In the genomic region with DNA sequence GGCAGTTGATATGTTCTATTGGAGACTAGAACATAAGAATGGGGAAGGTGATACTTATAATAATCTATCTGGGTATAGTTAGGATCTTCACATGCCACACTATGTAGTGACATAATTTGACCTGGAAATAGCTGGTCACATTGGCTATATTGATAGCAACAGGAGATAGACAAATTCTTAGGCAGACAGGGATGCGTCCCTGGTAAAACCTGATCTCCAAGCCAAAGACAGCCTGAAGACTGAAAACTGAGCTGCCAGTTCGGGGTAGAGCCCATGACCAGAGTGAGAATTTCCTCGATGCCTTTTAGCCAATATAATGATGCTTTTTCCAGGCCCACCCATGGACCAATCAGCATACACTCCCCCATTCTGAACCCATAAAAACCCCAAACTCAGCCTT, we compare ENCODE assay signal across 1 cellular context.
TF ChIP-seq lines count a peak whose summit lies in the region.

No MANE protein-coding gene starts in this region.

TF ChIP-seq in HCT116, 20 proteins besides CTCF, POLR2A, EP300 and RAD21 (continued from another document):
- TF ChIP-seq, protein P1, sequence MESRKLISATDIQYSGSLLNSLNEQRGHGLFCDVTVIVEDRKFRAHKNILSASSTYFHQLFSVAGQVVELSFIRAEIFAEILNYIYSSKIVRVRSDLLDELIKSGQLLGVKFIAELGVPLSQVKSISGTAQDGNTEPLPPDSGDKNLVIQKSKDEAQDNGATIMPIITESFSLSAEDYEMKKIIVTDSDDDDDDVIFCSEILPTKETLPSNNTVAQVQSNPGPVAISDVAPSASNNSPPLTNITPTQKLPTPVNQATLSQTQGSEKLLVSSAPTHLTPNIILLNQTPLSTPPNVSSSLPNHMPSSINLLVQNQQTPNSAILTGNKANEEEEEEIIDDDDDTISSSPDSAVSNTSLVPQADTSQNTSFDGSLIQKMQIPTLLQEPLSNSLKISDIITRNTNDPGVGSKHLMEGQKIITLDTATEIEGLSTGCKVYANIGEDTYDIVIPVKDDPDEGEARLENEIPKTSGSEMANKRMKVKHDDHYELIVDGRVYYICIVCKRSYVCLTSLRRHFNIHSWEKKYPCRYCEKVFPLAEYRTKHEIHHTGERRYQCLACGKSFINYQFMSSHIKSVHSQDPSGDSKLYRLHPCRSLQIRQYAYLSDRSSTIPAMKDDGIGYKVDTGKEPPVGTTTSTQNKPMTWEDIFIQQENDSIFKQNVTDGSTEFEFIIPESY (IDR thresholded peaks at IDR 0.05; ENCODE audit: extremely low read depth, insufficient replicate concordance, low read length), result no peak
- no peak for TF ChIP-seq FOSL1 (IDR thresholded peaks at IDR 0.05; ENCODE audit: low read depth)
- TF ChIP-seq, protein P2, sequence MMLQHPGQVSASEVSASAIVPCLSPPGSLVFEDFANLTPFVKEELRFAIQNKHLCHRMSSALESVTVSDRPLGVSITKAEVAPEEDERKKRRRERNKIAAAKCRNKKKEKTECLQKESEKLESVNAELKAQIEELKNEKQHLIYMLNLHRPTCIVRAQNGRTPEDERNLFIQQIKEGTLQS (IDR thresholded peaks at IDR 0.05), result no peak
- no peak for TF ChIP-seq SRF (IDR thresholded peaks at IDR 0.05; ENCODE audit: low read depth)
- no peak for TF ChIP-seq ZNF274 (IDR thresholded peaks at IDR 0.05; ENCODE audit: low read depth, low read length)
- no peak for TF ChIP-seq SIN3A (IDR thresholded peaks at IDR 0.05; ENCODE audit: low read depth)
- TF ChIP-seq CBX3 (IDR thresholded peaks at IDR 0.05; ENCODE audit: low read depth), result no peak
- TF ChIP-seq POLR2AphosphoS5 (IDR thresholded peaks at IDR 0.05; ENCODE audit: low read depth, low read length), result no peak
- TF ChIP-seq, protein P3, sequence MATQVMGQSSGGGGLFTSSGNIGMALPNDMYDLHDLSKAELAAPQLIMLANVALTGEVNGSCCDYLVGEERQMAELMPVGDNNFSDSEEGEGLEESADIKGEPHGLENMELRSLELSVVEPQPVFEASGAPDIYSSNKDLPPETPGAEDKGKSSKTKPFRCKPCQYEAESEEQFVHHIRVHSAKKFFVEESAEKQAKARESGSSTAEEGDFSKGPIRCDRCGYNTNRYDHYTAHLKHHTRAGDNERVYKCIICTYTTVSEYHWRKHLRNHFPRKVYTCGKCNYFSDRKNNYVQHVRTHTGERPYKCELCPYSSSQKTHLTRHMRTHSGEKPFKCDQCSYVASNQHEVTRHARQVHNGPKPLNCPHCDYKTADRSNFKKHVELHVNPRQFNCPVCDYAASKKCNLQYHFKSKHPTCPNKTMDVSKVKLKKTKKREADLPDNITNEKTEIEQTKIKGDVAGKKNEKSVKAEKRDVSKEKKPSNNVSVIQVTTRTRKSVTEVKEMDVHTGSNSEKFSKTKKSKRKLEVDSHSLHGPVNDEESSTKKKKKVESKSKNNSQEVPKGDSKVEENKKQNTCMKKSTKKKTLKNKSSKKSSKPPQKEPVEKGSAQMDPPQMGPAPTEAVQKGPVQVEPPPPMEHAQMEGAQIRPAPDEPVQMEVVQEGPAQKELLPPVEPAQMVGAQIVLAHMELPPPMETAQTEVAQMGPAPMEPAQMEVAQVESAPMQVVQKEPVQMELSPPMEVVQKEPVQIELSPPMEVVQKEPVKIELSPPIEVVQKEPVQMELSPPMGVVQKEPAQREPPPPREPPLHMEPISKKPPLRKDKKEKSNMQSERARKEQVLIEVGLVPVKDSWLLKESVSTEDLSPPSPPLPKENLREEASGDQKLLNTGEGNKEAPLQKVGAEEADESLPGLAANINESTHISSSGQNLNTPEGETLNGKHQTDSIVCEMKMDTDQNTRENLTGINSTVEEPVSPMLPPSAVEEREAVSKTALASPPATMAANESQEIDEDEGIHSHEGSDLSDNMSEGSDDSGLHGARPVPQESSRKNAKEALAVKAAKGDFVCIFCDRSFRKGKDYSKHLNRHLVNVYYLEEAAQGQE (IDR thresholded peaks at IDR 0.05; ENCODE audit: low read depth), result no peak
- TF ChIP-seq EGR1 (IDR thresholded peaks at IDR 0.05; ENCODE audit: low read depth), result no peak
- TF ChIP-seq TCF7L2 (IDR thresholded peaks at IDR 0.05; ENCODE audit: borderline replicate concordance, extremely low read depth, insufficient read depth, insufficient read length), result no peak
